In the genomic region with DNA sequence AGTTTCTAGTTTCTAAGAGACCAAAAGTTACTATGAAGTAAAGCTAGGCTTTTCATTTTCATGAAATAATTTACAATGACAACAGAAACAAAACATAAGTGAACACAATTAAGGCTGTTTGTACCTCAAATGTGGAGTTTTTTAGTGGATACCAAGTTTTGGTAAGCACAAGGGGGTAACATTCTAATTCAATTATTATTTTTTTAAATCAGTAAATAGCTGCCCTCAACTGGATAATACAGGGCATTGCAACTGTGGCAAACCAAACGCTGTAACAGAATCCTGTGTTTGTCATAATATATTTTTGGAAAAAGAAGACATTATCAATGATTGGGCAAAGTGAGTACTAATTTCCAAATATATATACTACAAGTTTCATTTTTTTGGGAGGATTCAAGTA, we compare ENCODE assay signal across 9 cellular contexts.
A peak's percentile ranks its signal among the peaks of the same experiment; 100 is the strongest.
DNase-seq lines count a peak whose midpoint lies in the region; ATAC-seq, FAIRE-seq and TF ChIP-seq lines count a peak whose summit lies in the region.
"Had no signal": no experiment of that assay in that cellular context is flagged by ENCODE, and none has a peak within 500 bp of the region (broad histone marks: within the 10 kb centered on the region; RNA-seq: fewer than 3 reads in every experiment).

No MANE protein-coding gene starts in this region.

- H3K79me2 ChIP-seq in Karpas-422 (ENCODE audit: low read length), result no peaks in the 10 kb centered on the region; the same call in 1 of the 2 replicates

- H4K20me1 ChIP-seq in Karpas-422 (ENCODE audit: insufficient read depth, low read depth, low read length), result peaks cover 55% of the 10 kb centered on the region

- no peak overlapping the region for H2AFZ ChIP-seq in Karpas-422 (ENCODE audit: low read length)

- no peak overlapping the region for H3K27ac ChIP-seq in Karpas-422 (ENCODE audit: low read length)

- no peaks in the 10 kb centered on the region for H3K9me3 ChIP-seq in Karpas-422 (ENCODE audit: low read length)

- H3K4me1 Mint-ChIP-seq in nephron progenitor cell, result peaks cover 5% of the 10 kb centered on the region
- H3K4me1 Mint-ChIP-seq in activated naive CD8-positive, alpha-beta T cell treated with anti-CD3 and anti-CD28 coated beads for 36 hours, result peaks cover 19% of the 10 kb centered on the region
- H3K4me1 Mint-ChIP-seq in activated CD4-positive, alpha-beta T cell treated with anti-CD3 and anti-CD28 coated beads, Interleukin-2, amount 10 ng/mL, durations not matched to agents 24 days and 14 days, result peaks cover 14% of the 10 kb centered on the region

- intact Hi-C loops in activated CD4-positive, alpha-beta T cell treated with anti-CD3 and anti-CD28 coated beads, Interleukin-2, amount 10 ng/mL, durations not matched to agents 24 days and 14 days (cut with micrococcal nuclease), result loop anchor here (10.0 kb wide), 1 partner anchor 1021 kb away; no protein-coding TSS in a partner anchor

- no peak overlapping the region for H3K4me3 ChIP-seq in Karpas-422 (ENCODE audit: low read length)
- H3K4me3 ChIP-seq in bronchial epithelial cell (ENCODE audit: low read depth, low read length), result no peak overlapping the region

- no peaks in the 10 kb centered on the region for H3K36me3 ChIP-seq in Karpas-422 (ENCODE audit: insufficient read depth, low read length)
- H3K36me3 ChIP-seq in bronchial epithelial cell (ENCODE audit: control insufficient read depth, insufficient read depth, low read length), result no peaks in the 10 kb centered on the region

- H3K27me3 ChIP-seq in Karpas-422 (ENCODE audit: low read length) (no peaks in the 10 kb centered on the region), bronchial epithelial cell (ENCODE audit: control insufficient read depth, insufficient read depth, low read length) (no peaks in the 10 kb centered on the region)

- H3K4me3 Mint-ChIP-seq in nephron progenitor cell, result no peak overlapping the region
- no peak overlapping the region for H3K4me3 Mint-ChIP-seq in activated naive CD8-positive, alpha-beta T cell treated with anti-CD3 and anti-CD28 coated beads for 36 hours
- H3K4me3 Mint-ChIP-seq in activated CD4-positive, alpha-beta T cell treated with anti-CD3 and anti-CD28 coated beads, Interleukin-2, amount 10 ng/mL, durations not matched to agents 24 days and 14 days, result no peak overlapping the region
- H3K4me3 Mint-ChIP-seq: T-cell had no signal

- no peak overlapping the region for H3K27ac Mint-ChIP-seq in nephron progenitor cell
- H3K27ac Mint-ChIP-seq in activated naive CD8-positive, alpha-beta T cell treated with anti-CD3 and anti-CD28 coated beads for 36 hours, result no peak overlapping the region
- no peak overlapping the region for H3K27ac Mint-ChIP-seq in activated CD4-positive, alpha-beta T cell treated with anti-CD3 and anti-CD28 coated beads, Interleukin-2, amount 10 ng/mL, durations not matched to agents 24 days and 14 days

- H3K9me2 ChIP-seq in Karpas-422 (replicated peaks; ENCODE audit: insufficient read depth, low read length), result no peaks in the 10 kb centered on the region

- FAIRE-seq in D721Med (lab: Jason Lieb, UNC) (peak; percentile 32), bronchial epithelial cell (lab: Jason Lieb, UNC) (no peak)

- TF ChIP-seq CTCF in D721Med (IDR thresholded peaks at IDR 0.05; ENCODE audit: insufficient read depth, missing control alignments) (peak; percentile 58), bronchial epithelial cell (IDR thresholded peaks at IDR 0.05; ENCODE audit: insufficient read depth, low read length, severe bottlenecking) (peak; percentile 38), nephron progenitor cell (IDR thresholded peaks at IDR 0.05) (peak; percentile 64)

- no peak overlapping the region for H3K4me2 ChIP-seq in Karpas-422 (ENCODE audit: low read depth, low read length, poor library complexity, severe bottlenecking)

- H3K36me3 Mint-ChIP-seq in nephron progenitor cell (ENCODE audit: low read depth), result no peaks in the 10 kb centered on the region
- peaks cover 9% of the 10 kb centered on the region for H3K36me3 Mint-ChIP-seq in activated naive CD8-positive, alpha-beta T cell treated with anti-CD3 and anti-CD28 coated beads for 36 hours
- H3K36me3 Mint-ChIP-seq in activated CD4-positive, alpha-beta T cell treated with anti-CD3 and anti-CD28 coated beads, Interleukin-2, amount 10 ng/mL, durations not matched to agents 24 days and 14 days (ENCODE audit: low read depth), result peaks cover 4% of the 10 kb centered on the region

- H3K4me1 ChIP-seq in Karpas-422 (ENCODE audit: low read length), result no peaks in the 10 kb centered on the region

- no peak overlapping the region for H3K9ac ChIP-seq in Karpas-422 (ENCODE audit: low read length)

- ATAC-seq in activated CD4-positive, CD25-positive, alpha-beta regulatory T cell treated with anti-CD3 and anti-CD28 coated beads, Interleukin-2, amount 50 U/mL, for 24 hours, result no peak
- ATAC-seq in GM18870 (IDR thresholded peaks at IDR 0.05; ENCODE audit: unreplicated experiment), result no peak
- ATAC-seq: T-cell had no signal

- no peaks in the 10 kb centered on the region for H3K9me3 Mint-ChIP-seq in nephron progenitor cell
- peaks cover 3% of the 10 kb centered on the region for H3K9me3 Mint-ChIP-seq in activated naive CD8-positive, alpha-beta T cell treated with anti-CD3 and anti-CD28 coated beads for 36 hours
- H3K9me3 Mint-ChIP-seq in activated CD4-positive, alpha-beta T cell treated with anti-CD3 and anti-CD28 coated beads, Interleukin-2, amount 10 ng/mL, durations not matched to agents 24 days and 14 days, result no peaks in the 10 kb centered on the region
- H3K9me3 Mint-ChIP-seq: T-cell had no signal

- DNase-seq in D721Med (ENCODE audit: insufficient read length, low spot score) (no peak), Karpas-422 (peak; percentile 49), bronchial epithelial cell (ENCODE audit: low read depth) (peak; percentile 14), nephron progenitor cell (no peak)
- DNase-seq in activated naive CD8-positive, alpha-beta T cell treated with anti-CD3 and anti-CD28 coated beads for 36 hours, result no peak
- no peak for DNase-seq in activated CD4-positive, alpha-beta T cell treated with anti-CD3 and anti-CD28 coated beads, Interleukin-2, amount 10 ng/mL, durations not matched to agents 24 days and 14 days

- H3K27me3 Mint-ChIP-seq in nephron progenitor cell (ENCODE audit: low read depth, poor library complexity), result no peaks in the 10 kb centered on the region
- H3K27me3 Mint-ChIP-seq in activated naive CD8-positive, alpha-beta T cell treated with anti-CD3 and anti-CD28 coated beads for 36 hours, result no peaks in the 10 kb centered on the region
- no peaks in the 10 kb centered on the region for H3K27me3 Mint-ChIP-seq in activated CD4-positive, alpha-beta T cell treated with anti-CD3 and anti-CD28 coated beads, Interleukin-2, amount 10 ng/mL, durations not matched to agents 24 days and 14 days
- H3K27me3 Mint-ChIP-seq: T-cell had no signal

Comparison
In these comparisons a context has a peak if more than half of its experiments do, and no peak if none do; other contexts are left out.
1. DNase-seq: peak in Karpas-422 (single experiment) and bronchial epithelial cell (single experiment); none in D721Med (single experiment), nephron progenitor cell (single experiment), activated naive CD8-positive, alpha-beta T cell treated with anti-CD3 and anti-CD28 coated beads for 36 hours (single experiment) and activated CD4-positive, alpha-beta T cell treated with anti-CD3 and anti-CD28 coated beads, Interleukin-2, amount 10 ng/mL, durations not matched to agents 24 days and 14 days (single experiment).
2. Peak in every context shown above with its lines, with median percentiles within 50 percentile points of each other: CTCF ChIP-seq.